In the genomic region with DNA sequence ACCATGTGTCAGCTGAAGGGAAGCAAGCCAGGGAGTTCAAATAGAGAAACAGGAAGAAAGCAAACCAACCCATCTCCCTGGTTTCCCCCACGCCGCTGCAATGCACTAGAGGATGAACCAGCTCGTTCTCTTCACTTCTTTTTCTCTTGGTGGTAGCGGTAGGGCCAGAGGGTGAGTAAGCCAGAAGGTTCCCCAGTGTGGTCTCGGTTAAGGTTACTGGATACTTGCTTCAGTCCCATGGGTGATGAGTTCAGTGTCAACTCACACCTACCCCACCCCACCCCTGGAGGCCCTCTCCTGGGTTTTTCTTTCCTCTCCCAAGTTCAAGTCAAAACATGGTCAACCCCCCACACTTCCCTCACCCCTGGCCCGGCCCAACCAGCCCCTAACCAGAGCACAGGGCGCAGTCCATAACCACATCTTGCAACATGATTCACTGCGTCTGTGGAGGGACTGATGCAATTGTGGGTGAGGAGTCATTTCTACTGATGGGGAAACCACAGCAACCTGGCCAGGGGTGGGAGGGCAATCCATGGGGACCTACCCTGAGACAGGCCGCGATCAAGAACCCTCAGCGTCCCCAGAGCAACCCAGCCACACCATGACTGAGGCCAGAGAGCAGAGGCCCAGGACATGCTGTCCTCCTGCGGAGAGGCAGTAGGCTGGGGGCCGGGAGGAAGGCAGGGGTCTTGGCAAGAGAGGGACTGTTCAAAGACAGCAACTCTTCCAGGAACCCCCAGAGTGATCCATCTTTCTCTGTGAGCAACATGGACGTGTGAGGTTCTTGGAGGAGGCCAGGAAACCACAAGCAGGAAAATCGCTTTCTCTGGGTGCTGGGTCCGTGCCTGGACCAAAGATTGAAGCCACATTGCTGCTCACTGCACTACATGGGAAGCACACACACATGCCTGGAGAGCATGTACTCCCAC, we compare ENCODE assay signal across 9 cellular contexts.
DNase-seq lines count a peak whose midpoint lies in the region; ATAC-seq and TF ChIP-seq lines count a peak whose summit lies in the region.
"Had no signal": no experiment of that assay in that cellular context is flagged by ENCODE, and none has a peak within 500 bp of the region (broad histone marks: within the 10 kb centered on the region; RNA-seq: fewer than 3 reads in every experiment).

No MANE protein-coding gene starts in this region.

- peak; percentile 57 for ATAC-seq in HG03135 (IDR thresholded peaks at IDR 0.05; ENCODE audit: unreplicated experiment)

- peaks cover 57% of the 10 kb centered on the region for H3K4me1 Mint-ChIP-seq in T-helper 2 cell treated with Interferon-gamma antibody and Interleukin-4, amounts not matched to agents 5 μg/mL and 100 μg/mL, for 36 hours (ENCODE audit: low read depth)

- H3K27ac Mint-ChIP-seq in T-helper 2 cell treated with Interferon-gamma antibody and Interleukin-4, amounts not matched to agents 5 μg/mL and 100 μg/mL, for 36 hours, result peak overlapping the region; percentile 78

- H3K27me3 Mint-ChIP-seq in T-helper 2 cell treated with Interferon-gamma antibody and Interleukin-4, amounts not matched to agents 5 μg/mL and 100 μg/mL, for 36 hours (ENCODE audit: low read depth), result peaks cover 62% of the 10 kb centered on the region

- DNase-seq in activated naive CD4-positive, alpha-beta T cell treated with Interleukin-2 at 50 U/mL for 16 hours, result peak; percentile 79
- DNase-seq in activated naive CD4-positive, alpha-beta T cell treated with anti-CD3 and anti-CD28 coated beads, Interleukin-2, amount 50 U/mL, for 16 hours, result no peak
- peak; percentile 91 for DNase-seq in T-helper 2 cell treated with Interferon-gamma antibody and Interleukin-4, amounts not matched to agents 5 μg/mL and 100 μg/mL, for 36 hours (ENCODE audit: low spot score)
- DNase-seq in choroid plexus epithelial cell (ENCODE audit: low read depth), result peak; percentile 97
- peak; percentile 72 to 85 (median 83) for DNase-seq in stimulated activated CD4-positive, alpha-beta T cell treated with anti-CD3 and anti-CD28 coated beads, Interleukin-12 subunit alpha, Interleukin-12 subunit beta, amount 100 ng/mL, for 48 hours (ENCODE audit: low read depth in 2 of 3, low spot score in 1 of 3)
- DNase-seq in HUDEP-2 (lab: John Stamatoyannopoulos, UW; ENCODE audit: unreplicated experiment in 76 of 76), result no peak
- no peak for DNase-seq in NAMALWA (ENCODE audit: low spot score)

- H3K4me3 Mint-ChIP-seq in T-helper 2 cell treated with Interferon-gamma antibody and Interleukin-4, amounts not matched to agents 5 μg/mL and 100 μg/mL, for 36 hours, result peak overlapping the region; percentile 49

- H3K4me3 ChIP-seq in choroid plexus epithelial cell (ENCODE audit: low read depth, low read length), result no peak overlapping the region

- peaks cover 1% of the 10 kb centered on the region for H3K36me3 Mint-ChIP-seq in T-helper 2 cell treated with Interferon-gamma antibody and Interleukin-4, amounts not matched to agents 5 μg/mL and 100 μg/mL, for 36 hours (ENCODE audit: low read depth)
- H3K36me3 Mint-ChIP-seq: CD4-positive, alpha-beta memory T cell had no signal

- TF ChIP-seq CTCF in choroid plexus epithelial cell (conservative IDR thresholded peaks at IDR 0.05; ENCODE audit: low read depth, low read length), result peak; percentile 6

- H3K9me3 Mint-ChIP-seq in T-helper 2 cell treated with Interferon-gamma antibody and Interleukin-4, amounts not matched to agents 5 μg/mL and 100 μg/mL, for 36 hours, result no peaks in the 10 kb centered on the region
- H3K9me3 Mint-ChIP-seq: CD4-positive, alpha-beta memory T cell had no signal

Comparison
In these comparisons a context has a peak if more than half of its experiments do, and no peak if none do; other contexts are left out.
1. DNase-seq: peak in activated naive CD4-positive, alpha-beta T cell treated with Interleukin-2 at 50 U/mL for 16 hours (single experiment), T-helper 2 cell treated with Interferon-gamma antibody and Interleukin-4, amounts not matched to agents 5 μg/mL and 100 μg/mL, for 36 hours (single experiment), choroid plexus epithelial cell (single experiment) and stimulated activated CD4-positive, alpha-beta T cell treated with anti-CD3 and anti-CD28 coated beads, Interleukin-12 subunit alpha, Interleukin-12 subunit beta, amount 100 ng/mL, for 48 hours (3 of 3); none in activated naive CD4-positive, alpha-beta T cell treated with anti-CD3 and anti-CD28 coated beads, Interleukin-2, amount 50 U/mL, for 16 hours (single experiment), HUDEP-2 (0 of 76) and NAMALWA (single experiment).